In the genomic region with DNA sequence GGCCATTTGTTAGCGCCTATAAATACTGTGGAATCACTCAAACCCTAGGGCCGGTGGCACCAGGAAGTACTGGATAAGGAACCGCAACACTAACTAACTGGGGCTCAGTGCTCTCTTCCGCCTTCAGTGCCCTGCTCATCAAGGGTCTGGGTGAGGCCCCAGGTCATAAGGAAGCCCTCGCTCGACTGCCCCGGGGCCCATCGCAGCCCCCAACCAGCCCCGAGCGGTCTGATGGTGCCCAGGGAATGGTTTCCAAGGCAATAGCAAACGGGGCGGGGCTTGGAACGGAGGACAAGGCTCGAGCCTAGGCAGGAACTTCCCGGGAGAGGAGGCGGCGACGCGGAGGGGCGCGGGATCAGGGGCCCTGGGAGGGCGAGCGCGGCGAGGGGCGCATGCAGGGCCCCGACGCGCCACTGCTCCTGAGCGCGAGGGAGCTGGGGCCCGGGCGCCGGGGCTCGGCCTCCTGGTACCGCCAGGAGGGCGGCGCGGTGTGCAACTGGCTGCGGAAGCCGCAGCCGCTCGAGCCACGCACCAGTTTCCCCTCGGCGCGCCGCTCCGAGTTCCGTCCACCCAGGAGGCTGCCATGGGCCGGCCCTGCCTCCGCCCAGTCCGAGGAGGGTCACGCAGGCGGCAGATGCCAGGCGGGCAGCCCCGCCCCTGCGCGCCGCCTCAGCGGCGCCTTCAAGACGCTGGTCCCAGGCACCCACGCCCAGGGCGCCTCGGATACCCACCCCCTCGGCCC, we compare ENCODE assay signal across 8 cellular contexts. TPM values are rescaled to one million over a fixed set of nuclear protein-coding genes. Genes with fewer than 3 reads are reported as not detected.
DNase-seq lines count a peak whose midpoint lies in the region; ATAC-seq, FAIRE-seq and TF ChIP-seq lines count a peak whose summit lies in the region.

A gene with protein sequence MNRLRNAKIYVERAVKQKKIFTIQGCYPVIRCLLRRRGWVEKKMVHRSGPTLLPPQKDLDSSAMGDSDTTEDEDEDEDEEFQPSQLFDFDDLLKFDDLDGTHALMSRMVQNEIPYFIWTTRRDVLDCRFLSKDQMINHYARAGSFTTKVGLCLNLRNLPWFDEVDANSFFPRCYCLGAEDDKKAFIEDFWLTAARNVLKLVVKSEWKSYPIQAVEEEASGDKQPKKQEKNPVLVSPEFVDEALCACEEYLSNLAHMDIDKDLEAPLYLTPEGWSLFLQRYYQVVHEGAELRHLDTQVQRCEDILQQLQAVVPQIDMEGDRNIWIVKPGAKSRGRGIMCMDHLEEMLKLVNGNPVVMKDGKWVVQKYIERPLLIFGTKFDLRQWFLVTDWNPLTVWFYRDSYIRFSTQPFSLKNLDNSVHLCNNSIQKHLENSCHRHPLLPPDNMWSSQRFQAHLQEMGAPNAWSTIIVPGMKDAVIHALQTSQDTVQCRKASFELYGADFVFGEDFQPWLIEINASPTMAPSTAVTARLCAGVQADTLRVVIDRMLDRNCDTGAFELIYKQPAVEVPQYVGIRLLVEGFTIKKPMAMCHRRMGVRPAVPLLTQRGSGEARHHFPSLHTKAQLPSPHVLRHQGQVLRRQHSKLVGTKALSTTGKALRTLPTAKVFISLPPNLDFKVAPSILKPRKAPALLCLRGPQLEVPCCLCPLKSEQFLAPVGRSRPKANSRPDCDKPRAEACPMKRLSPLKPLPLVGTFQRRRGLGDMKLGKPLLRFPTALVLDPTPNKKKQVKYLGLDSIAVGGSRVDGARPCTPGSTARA (plus strand): TSS at position 648 of the 742 bp plus-strand sequence. CDS start 400 bp downstream, outside the sequence.

- peaks cover 18 to 29% of the 10 kb centered on the region in 2 donors for H3K4me1 ChIP-seq in duodenal mucosa (ENCODE audit: control insufficient read depth in 1 of 2, insufficient read depth in 2 of 2, low read length in 2 of 2)

- TF ChIP-seq POLR2A in GM12892 (IDR thresholded peaks at IDR 0.05; ENCODE audit: low read depth, low read length) = peak; percentile 80

- FAIRE-seq in GM12892 (lab: Jason Lieb, UNC) = peak; percentile 70

- H3K9me3 ChIP-seq in duodenal mucosa (ENCODE audit: control insufficient read depth in 1 of 2, low read length in 2 of 2) = no peaks in the 10 kb centered on the region

- no peaks in the 10 kb centered on the region for H3K27me3 ChIP-seq in duodenal mucosa (ENCODE audit: control insufficient read depth in 1 of 2, insufficient read depth in 2 of 2, low read length in 2 of 2)

- ATAC-seq in HG02678 (IDR thresholded peaks at IDR 0.05; ENCODE audit: unreplicated experiment) = peak; percentile 49
- peak; percentile 84 for ATAC-seq in left lobe of liver
- no peak for ATAC-seq in HG03521 (IDR thresholded peaks at IDR 0.05; ENCODE audit: unreplicated experiment)

- peak within 1 kb of the TSS; percentile 70 to 71 for H3K9ac ChIP-seq in duodenal mucosa (ENCODE audit: low read depth in 1 of 2, low read length in 2 of 2)

- peak within 1 kb of the TSS; percentile 78 to 79 for H3K4me3 ChIP-seq in duodenal mucosa (ENCODE audit: low read depth in 1 of 2, low read length in 2 of 2)

- H3K27ac ChIP-seq in duodenal mucosa (ENCODE audit: low read depth, low read length) = peak within 1 kb of the TSS; percentile 96

- H3K36me3 ChIP-seq in duodenal mucosa (ENCODE audit: control insufficient read depth in 1 of 2, insufficient read depth in 2 of 2, low read length in 2 of 2) = peaks cover 10 to 27% of the 10 kb centered on the region in 2 donors

- DNase-seq in GM12892 (ENCODE audit: insufficient read length) = peak; percentile 57
- DNase-seq in NCI-H345 treated with DMSO at 0.1 percent for 48 hours (lab: John Stamatoyannopoulos, UW; ENCODE audit: unreplicated experiment) = peak; percentile 27
- peak; percentile 14 to 16 for DNase-seq in activated CD4-positive, alpha-beta T cell treated with anti-CD3 and anti-CD28 coated beads, Interleukin-2, amount 50 U/mL, for 24 hours (ENCODE audit: low read depth in 1 of 2, low spot score in 1 of 2)
- peak; percentile 71 for DNase-seq in left lobe of liver (ENCODE audit: low spot score)
- peak; percentile 42 for DNase-seq in stimulated activated CD4-positive, alpha-beta T cell treated with anti-CD3 and anti-CD28 coated beads, Interleukin-4, amount 100 ng/mL, for 1 hour

RNA-seq across cellular contexts. Expression of the gene that starts here (rescaled TPM):
- polyA plus RNA-seq in GM12892 (2012; ENCODE audit: missing spikeins) = 33.8 TPM
- 7.1 TPM for total RNA-seq in left lobe of liver

Comparison
In these comparisons a context has a peak if more than half of its experiments do, and no peak if none do; other contexts are left out.
1. DNase-seq: peak in every context shown above with its lines; median percentile 71 in left lobe of liver; 57 in GM12892; 42 in stimulated activated CD4-positive, alpha-beta T cell treated with anti-CD3 and anti-CD28 coated beads, Interleukin-4, amount 100 ng/mL, for 1 hour; 27 in NCI-H345 treated with DMSO at 0.1 percent for 48 hours; 15 in activated CD4-positive, alpha-beta T cell treated with anti-CD3 and anti-CD28 coated beads, Interleukin-2, amount 50 U/mL, for 24 hours.